ENCODE assay signal across 8 cellular contexts in genomic region chr20:62925420-62926228, GRCh38. TPM values are rescaled to one million over a fixed set of nuclear protein-coding genes. Genes with fewer than 3 reads are reported as not detected.
A peak's percentile ranks its signal among the peaks of the same experiment; 100 is the strongest.
DNase-seq lines count a peak whose midpoint lies in the region; ATAC-seq, FAIRE-seq and TF ChIP-seq lines count a peak whose summit lies in the region.

No MANE protein-coding gene starts in this region.

- H3K9ac ChIP-seq in endothelial cell of umbilical vein (replicated peaks; ENCODE audit: extremely low read depth, insufficient read depth, low read length): peak overlapping the region; percentile 83

- H3K9me3 Mint-ChIP-seq in activated CD4-positive, alpha-beta memory T cell treated with anti-CD3 and anti-CD28 coated beads for 36 hours: no peaks in the 10 kb centered on the region
- H3K9me3 Mint-ChIP-seq in naive B cell: no peaks in the 10 kb centered on the region

- peak overlapping the region; percentile 81 for H3K27ac ChIP-seq in DOHH2 (ENCODE audit: low read depth, low read length)
- peak overlapping the region; percentile 91 for H3K27ac ChIP-seq in KOPT-K1 (ENCODE audit: low read depth, low read length, poor library complexity, severe bottlenecking)
- H3K27ac ChIP-seq in endothelial cell of umbilical vein (ENCODE audit: insufficient read depth, low read depth, low read length): peak overlapping the region; percentile 58
- H3K27ac ChIP-seq in urinary bladder (ENCODE audit: low read depth): peak overlapping the region; percentile 97

- CTCF ChIA-PET in activated CD4-positive, alpha-beta memory T cell treated with anti-CD3 and anti-CD28 coated beads for 36 hours (lab: Charles Lee): interaction anchor here (1.0 to 3.1 kb wide), 7 partner anchors 9 to 47 kb away, joined by 3 to 9 read pairs (median 5); no protein-coding TSS in a partner anchor
- CTCF ChIA-PET in endothelial cell of umbilical vein (lab: Charles Lee): interaction anchor here (1.1 to 1.8 kb wide), 4 partner anchors 9 to 47 kb away, joined by 3 to 6 read pairs (median 4); partner anchors contain the start of gene GID8

- H3K4me1 Mint-ChIP-seq in activated CD4-positive, alpha-beta memory T cell treated with anti-CD3 and anti-CD28 coated beads for 36 hours (ENCODE audit: low read depth): peaks cover 65% of the 10 kb centered on the region
- H3K4me1 Mint-ChIP-seq in naive B cell: peaks cover 45 to 80% (median 72%) of the 10 kb centered on the region in 3 donors

- TF ChIP-seq POLR2A in endothelial cell of umbilical vein (IDR thresholded peaks at IDR 0.05; ENCODE audit: low read depth, low read length): no peak

- peak overlapping the region; percentile 89 for H3K4me3 Mint-ChIP-seq in activated CD4-positive, alpha-beta memory T cell treated with anti-CD3 and anti-CD28 coated beads for 36 hours
- H3K4me3 Mint-ChIP-seq in naive B cell: peak overlapping the region; percentile 86 to 98 (median 92)

- ATAC-seq in GM21717 (IDR thresholded peaks at IDR 0.05; ENCODE audit: unreplicated experiment) (peak; percentile 24), naive B cell (ENCODE audit: low read depth in 2 of 2) (peak; percentile 50 to 51)

- no peaks in the 10 kb centered on the region for H3K27me3 Mint-ChIP-seq in activated CD4-positive, alpha-beta memory T cell treated with anti-CD3 and anti-CD28 coated beads for 36 hours
- no peaks in the 10 kb centered on the region for H3K27me3 Mint-ChIP-seq in naive B cell

- H3F3A ChIP-seq in DOHH2 (ENCODE audit: control insufficient read depth, insufficient read depth): peaks cover 22% of the 10 kb centered on the region

- no peaks in the 10 kb centered on the region for H3K27me3 ChIP-seq in DOHH2 (ENCODE audit: control insufficient read depth, low read length)
- no peaks in the 10 kb centered on the region for H3K27me3 ChIP-seq in endothelial cell of umbilical vein (ENCODE audit: control insufficient read depth in 2 of 2, insufficient read depth in 2 of 2, low read length in 2 of 2)

- TF ChIP-seq CTCF in DOHH2 (IDR thresholded peaks at IDR 0.05; ENCODE audit: low read depth, low read length, poor library complexity, severe bottlenecking): no peak
- no peak for TF ChIP-seq CTCF in endothelial cell of umbilical vein (IDR thresholded peaks at IDR 0.05; ENCODE audit: extremely low read depth in 1 of 2, insufficient read depth in 1 of 2, low read depth in 1 of 2, low read length in 2 of 2)

- intact Hi-C loops in activated CD4-positive, alpha-beta memory T cell treated with anti-CD3 and anti-CD28 coated beads for 36 hours (cut with micrococcal nuclease): loop anchor here (2.0 to 10.0 kb wide), 4 partner anchors 51 to 281 kb away; partner anchors contain the start of genes SLCO4A1 and TCFL5
- intact Hi-C loops in endothelial cell of umbilical vein (cut with micrococcal nuclease): no loop called here

- H3K9me2 ChIP-seq in DOHH2 (replicated peaks; ENCODE audit: control insufficient read depth, low read length): no peaks in the 10 kb centered on the region

- H3K27ac Mint-ChIP-seq in activated CD4-positive, alpha-beta memory T cell treated with anti-CD3 and anti-CD28 coated beads for 36 hours: peak overlapping the region; percentile 93
- H3K27ac Mint-ChIP-seq in naive B cell: peak overlapping the region; percentile 94 to 97 (median 96)

- H3K36me3 ChIP-seq in DOHH2 (ENCODE audit: control insufficient read depth, low read length) (peaks cover 31% of the 10 kb centered on the region), KOPT-K1 (ENCODE audit: insufficient read depth, low read length) (peaks cover 6% of the 10 kb centered on the region; the same call in 1 of the 2 replicates), endothelial cell of umbilical vein (ENCODE audit: control insufficient read depth in 2 of 2, extremely low read depth in 1 of 2, insufficient read depth in 2 of 2, low read length in 2 of 2) (no peaks in the 10 kb centered on the region), urinary bladder (ENCODE audit: insufficient read depth) (no peaks in the 10 kb centered on the region)

- no peaks in the 10 kb centered on the region for H3K9me3 ChIP-seq in DOHH2 (ENCODE audit: control insufficient read depth, insufficient read depth, low read length)
- no peaks in the 10 kb centered on the region for H3K9me3 ChIP-seq in KOPT-K1 (ENCODE audit: insufficient read depth, low read length, poor library complexity, severe bottlenecking)
- no peaks in the 10 kb centered on the region for H3K9me3 ChIP-seq in endothelial cell of umbilical vein (replicated peaks; ENCODE audit: control insufficient read depth, insufficient read depth, low read length)

- peaks cover 31% of the 10 kb centered on the region for H4K20me1 ChIP-seq in DOHH2 (ENCODE audit: control insufficient read depth, insufficient read depth, low read depth, low read length)
- H4K20me1 ChIP-seq in endothelial cell of umbilical vein (replicated peaks; ENCODE audit: control insufficient read depth, extremely low read depth, insufficient read depth, low read length): peaks cover 7% of the 10 kb centered on the region

- POLR2A ChIA-PET in activated CD4-positive, alpha-beta memory T cell treated with anti-CD3 and anti-CD28 coated beads for 36 hours (lab: Charles Lee): interaction anchor here (0.9 to 5.0 kb wide), 4 partner anchors 9 to 13 kb away, joined by 5 to 36 read pairs (median 6); partner anchors contain the start of gene GID8
- POLR2A ChIA-PET in endothelial cell of umbilical vein (lab: Charles Lee): no interaction called here

- H3K9me1 ChIP-seq in endothelial cell of umbilical vein (replicated peaks; ENCODE audit: control insufficient read depth, extremely low read depth, insufficient read depth, low read length): no peaks in the 10 kb centered on the region

- dilution Hi-C loops in endothelial cell of umbilical vein (cut with MboI; ENCODE audit: extremely low pct_ligation_motif_present, low sequenced_read_pairs): no loop called here

- BruUV-seq in endothelial cell of umbilical vein (replicated peaks; lab: Mats Ljungman, UMichigan): TSS peak; percentile 33

- no peak overlapping the region for H2AFZ ChIP-seq in endothelial cell of umbilical vein (ENCODE audit: low read depth, low read length)

- peak; percentile 63 for DNase-seq in activated CD4-positive, alpha-beta memory T cell treated with anti-CD3 and anti-CD28 coated beads for 36 hours
- DNase-seq in endothelial cell of umbilical vein (ENCODE audit: low read depth, low spot score): no peak
- DNase-seq in naive B cell: peak; percentile 52
- DNase-seq in NCI-H2107 (lab: John Stamatoyannopoulos, UW): no peak

- H3K4me1 ChIP-seq in DOHH2 (ENCODE audit: control insufficient read depth, low read length) (peaks cover 80% of the 10 kb centered on the region), endothelial cell of umbilical vein (ENCODE audit: control insufficient read depth, extremely low read depth, insufficient read depth, low read length) (peaks cover 53% of the 10 kb centered on the region), urinary bladder (ENCODE audit: insufficient read depth) (peaks cover 1% of the 10 kb centered on the region)

- peak; percentile 40 for FAIRE-seq in endothelial cell of umbilical vein (lab: Jason Lieb, UNC)

- H3K4me3 ChIP-seq in DOHH2 (ENCODE audit: low read length) (peak overlapping the region; percentile 88), endothelial cell of umbilical vein (replicated peaks in 1 of 3; ENCODE audit: insufficient read depth in 1 of 3, low read depth in 1 of 3, low read length in 3 of 3) (peak overlapping the region; percentile 71 to 96 (median 74)), urinary bladder (ENCODE audit: low read depth, low read length) (peak overlapping the region; percentile 99)

- peaks cover 7% of the 10 kb centered on the region for H3K36me3 Mint-ChIP-seq in activated CD4-positive, alpha-beta memory T cell treated with anti-CD3 and anti-CD28 coated beads for 36 hours
- no peaks in the 10 kb centered on the region for H3K36me3 Mint-ChIP-seq in naive B cell

- under 1% methylated on average over 63 of the region's 63 CpGs for WGBS in urinary bladder

- peaks cover 99% of the 10 kb centered on the region for H3K79me2 ChIP-seq in DOHH2 (ENCODE audit: control insufficient read depth, low read length)
- peaks cover 94% of the 10 kb centered on the region for H3K79me2 ChIP-seq in endothelial cell of umbilical vein (ENCODE audit: control insufficient read depth, insufficient read depth, low read length)

- H3K4me2 ChIP-seq in DOHH2 (ENCODE audit: low read length): peak overlapping the region; percentile 78
- H3K4me2 ChIP-seq in endothelial cell of umbilical vein (ENCODE audit: insufficient read depth, low read length): peak overlapping the region; percentile 84

RNA-seq across cellular contexts. Expression of gene DIDO1, which starts 0.7 kb away (rescaled TPM):
- 10 to 100 TPM; 46.6 to 48.4 TPM for total RNA-seq in activated CD4-positive, alpha-beta memory T cell treated with anti-CD3 and anti-CD28 coated beads for 36 hours
- 46.6 and 51.2 TPM in 2 replicates for total RNA-seq in endothelial cell of umbilical vein
- 20.7 and 22.1 TPM in 2 replicates for polyA plus RNA-seq in endothelial cell of umbilical vein
- 14.2 and 14.6 TPM in 2 replicates for polyA plus RNA-seq in endothelial cell of umbilical vein (2011; cell fraction: cytosol; rRNA removed)
- 82.8 and 101 TPM in 2 replicates for polyA plus RNA-seq in endothelial cell of umbilical vein (2011; cell fraction: nucleus; rRNA removed)
- polyA plus RNA-seq in endothelial cell of umbilical vein (2012): 22.4 and 23.8 TPM in 2 replicates
- 42.9 and 45.1 TPM in 2 replicates for polyA minus RNA-seq in endothelial cell of umbilical vein
- 12.6 TPM for polyA minus RNA-seq in endothelial cell of umbilical vein (2011; cell fraction: cytosol; rRNA and poly(A)+ RNA removed)
- 61.9 and 66.0 TPM in 2 replicates for polyA minus RNA-seq in endothelial cell of umbilical vein (2011; cell fraction: nucleus; rRNA and poly(A)+ RNA removed)
- 10 to 100 TPM; 24.3 to 39.9 (median 28.3) TPM for polyA plus RNA-seq in naive B cell (ENCODE audit: low read depth in 6 of 6)
- 50.1 TPM for total RNA-seq in urinary bladder
- 44.1 TPM for polyA plus RNA-seq in urinary bladder

RNA-seq across cellular contexts. Expression of gene GID8, which starts 12.3 kb away (rescaled TPM):
- 10 to 100 TPM; 33.9 to 34.8 TPM for total RNA-seq in activated CD4-positive, alpha-beta memory T cell treated with anti-CD3 and anti-CD28 coated beads for 36 hours
- total RNA-seq in endothelial cell of umbilical vein (31.4 and 34.6 TPM in 2 replicates), urinary bladder (32.0 TPM)
- polyA plus RNA-seq in endothelial cell of umbilical vein (20.6 and 25.3 TPM in 2 replicates), naive B cell (ENCODE audit: low read depth in 6 of 6) (10 to 100 TPM; 15.7 to 19.7 (median 17.8) TPM), urinary bladder (21.4 TPM)
- 25.6 and 27.1 TPM in 2 replicates for polyA plus RNA-seq in endothelial cell of umbilical vein (2011; cell fraction: cytosol; rRNA removed)
- polyA plus RNA-seq in endothelial cell of umbilical vein (2011; cell fraction: nucleus; rRNA removed): 18.7 and 21.7 TPM in 2 replicates
- polyA plus RNA-seq in endothelial cell of umbilical vein (2012): 28.2 and 28.9 TPM in 2 replicates
- polyA minus RNA-seq in endothelial cell of umbilical vein: 29.6 and 31.1 TPM in 2 replicates
- 13.2 TPM for polyA minus RNA-seq in endothelial cell of umbilical vein (2011; cell fraction: cytosol; rRNA and poly(A)+ RNA removed)
- 12.6 and 13.0 TPM in 2 replicates for polyA minus RNA-seq in endothelial cell of umbilical vein (2011; cell fraction: nucleus; rRNA and poly(A)+ RNA removed)

RNA-seq across cellular contexts. Expression of gene SLC17A9, which starts 26.9 kb away (rescaled TPM):
- 1 to 10 TPM; 9.5 to 9.7 TPM for total RNA-seq in activated CD4-positive, alpha-beta memory T cell treated with anti-CD3 and anti-CD28 coated beads for 36 hours
- total RNA-seq in endothelial cell of umbilical vein (44.5 and 49.4 TPM in 2 replicates), urinary bladder (8.9 TPM)
- polyA plus RNA-seq in endothelial cell of umbilical vein (38.2 and 48.3 TPM in 2 replicates), naive B cell (ENCODE audit: low read depth in 6 of 6) (1 to 10 TPM; 3.1 to 10.0 (median 5.1) TPM), urinary bladder (3.2 TPM)
- polyA plus RNA-seq in endothelial cell of umbilical vein (2011; cell fraction: cytosol; rRNA removed): 9.6 and 15.4 TPM in 2 replicates
- polyA plus RNA-seq in endothelial cell of umbilical vein (2011; cell fraction: nucleus; rRNA removed): 182 and 237 TPM in 2 replicates
- 22.2 and 38.9 TPM in 2 replicates for polyA plus RNA-seq in endothelial cell of umbilical vein (2012)
- polyA minus RNA-seq in endothelial cell of umbilical vein: 10.8 and 19.6 TPM in 2 replicates
- polyA minus RNA-seq in endothelial cell of umbilical vein (2011; cell fraction: cytosol; rRNA and poly(A)+ RNA removed): not detected
- polyA minus RNA-seq in endothelial cell of umbilical vein (2011; cell fraction: nucleus; rRNA and poly(A)+ RNA removed): 26.9 and 30.8 TPM in 2 replicates

Comparison
In these comparisons a context has a peak if more than half of its experiments do, and no peak if none do; other contexts are left out.
1. DNase-seq: peak in activated CD4-positive, alpha-beta memory T cell treated with anti-CD3 and anti-CD28 coated beads for 36 hours (single experiment) and naive B cell (single experiment); none in endothelial cell of umbilical vein (single experiment) and NCI-H2107 (single experiment).
2. Peak in every context shown above with its lines, with median percentiles within 50 percentile points of each other: H3K27ac ChIP-seq and H3K4me3 ChIP-seq.